35 cellular contexts compared by ENCODE assay signal in genomic region chr15:23835944-23836343, GRCh38.
"Had no signal": no experiment of that assay in that cellular context is flagged by ENCODE, and none has a peak within 500 bp of the region (broad histone marks: within the 10 kb centered on the region; RNA-seq: fewer than 3 reads in every experiment).

No MANE protein-coding gene starts in this region.

- H3K27ac ChIP-seq: body of pancreas, cardiac muscle cell, colonic mucosa, dorsolateral prefrontal cortex, esophagus muscularis mucosa, foreskin keratinocyte, gastrocnemius medialis, heart left ventricle, WERI-Rb-1 had no signal

- H3K4me1 ChIP-seq: body of pancreas, colonic mucosa, esophagus muscularis mucosa, foreskin keratinocyte, gastrocnemius medialis, heart left ventricle had no signal

- H3K27me3 ChIP-seq: body of pancreas, cardiac muscle cell, colonic mucosa, esophagus muscularis mucosa, foreskin keratinocyte, gastrocnemius medialis, heart left ventricle had no signal

- H3K27me3 Mint-ChIP-seq: activated B cell treated with CpG ODN at 0.5 μM for 24 hours; activated CD8-positive, alpha-beta T cell treated with anti-CD3 and anti-CD28 coated beads for 36 hours; activated naive CD8-positive, alpha-beta T cell; activated T-helper 17 cell treated with anti-CD3 and anti-CD28 coated beads, Interleukin-2, amount 50 U/mL, for 72 hours; dendritic cell treated with granulocyte-macrophage colony-stimulating factor and Interleukin-4, amounts not matched to agents 40 ng/mL and 50 ng/mL, for 4 days; effector memory CD8-positive, alpha-beta T cell; T-helper 17 cell had no signal

- H3K4me1 Mint-ChIP-seq: activated B cell treated with CpG ODN at 0.5 μM for 24 hours; activated T-helper 17 cell treated with anti-CD3 and anti-CD28 coated beads, Interleukin-2, amount 50 U/mL, for 72 hours; T-helper 17 cell had no signal

- H3K36me3 ChIP-seq: cardiac muscle cell, colonic mucosa, esophagus muscularis mucosa, gastrocnemius medialis, heart left ventricle, WERI-Rb-1 had no signal

- H3K9me3 ChIP-seq: body of pancreas, colonic mucosa, gastrocnemius medialis had no signal

- H3K36me3 Mint-ChIP-seq: activated naive CD8-positive, alpha-beta T cell had no signal

- H3K27ac Mint-ChIP-seq: activated B cell treated with CpG ODN at 0.5 μM for 24 hours; activated CD8-positive, alpha-beta T cell treated with anti-CD3 and anti-CD28 coated beads for 36 hours; activated naive CD8-positive, alpha-beta T cell; activated T-helper 17 cell treated with anti-CD3 and anti-CD28 coated beads, Interleukin-2, amount 50 U/mL, for 72 hours; dendritic cell treated with granulocyte-macrophage colony-stimulating factor and Interleukin-4, amounts not matched to agents 40 ng/mL and 50 ng/mL, for 4 days; effector memory CD8-positive, alpha-beta T cell; T-helper 17 cell; T-helper 2 cell treated with Interferon-gamma antibody and Interleukin-4, amounts not matched to agents 5 μg/mL and 100 μg/mL, for 36 hours had no signal

- H3K4me3 ChIP-seq: body of pancreas, cardiac muscle cell, colonic mucosa, dorsolateral prefrontal cortex, esophagus muscularis mucosa, gastrocnemius medialis, heart left ventricle had no signal

- ATAC-seq: activated CD4-positive, CD25-positive, alpha-beta regulatory T cell treated with anti-CD3 and anti-CD28 coated beads, Interleukin-2, amount 50 U/mL, for 24 hours; activated CD8-positive, alpha-beta T cell treated with anti-CD3 and anti-CD28 coated beads for 36 hours; activated T-cell treated with anti-CD3 and anti-CD28 coated beads, Interleukin-2, amount 50 U/mL, for 4 hours; activated T-helper 17 cell treated with anti-CD3 and anti-CD28 coated beads, Interleukin-2, amount 50 U/mL, for 72 hours; body of pancreas; effector memory CD8-positive, alpha-beta T cell; foreskin keratinocyte; gastrocnemius medialis; heart left ventricle; T-helper 17 cell had no signal

- DNase-seq: activated B cell treated with CpG ODN at 0.5 μM for 24 hours; activated CD4-positive, alpha-beta T cell treated with anti-CD3 and anti-CD28 coated beads for 48 hours; activated CD4-positive, alpha-beta T cell treated with anti-CD3 and anti-CD28 coated beads, Interleukin-2, amount 50 U/mL, for 1 hour; activated CD4-positive, alpha-beta T cell treated with anti-CD3 and anti-CD28 coated beads, Interleukin-2, amount 50 U/mL, for 48 hours; activated CD8-positive, alpha-beta memory T cell treated with anti-CD3 and anti-CD28 coated beads for 24 hours; activated CD8-positive, alpha-beta T cell treated with anti-CD3 and anti-CD28 coated beads for 36 hours; activated effector memory CD4-positive, alpha-beta T cell treated with Interleukin-2 at 50 U/mL for 16 hours; activated gamma-delta T cell treated with Interleukin-2 at 50 U/mL for 16 hours; activated naive CD4-positive, alpha-beta T cell treated with anti-CD3 and anti-CD28 coated beads, Interleukin-2, amount 50 U/mL, for 16 hours; activated naive CD4-positive, alpha-beta T cell treated with Interleukin-2 at 50 U/mL for 16 hours; activated T-cell treated with anti-CD3 and anti-CD28 coated beads, Interleukin-2, amount 50 U/mL, for 4 hours; amniotic stem cell; anterior cingulate cortex; body of pancreas; central memory CD4-positive, alpha-beta T cell; cerebellar nuclear complex; colonic mucosa; dorsolateral prefrontal cortex; effector memory CD8-positive, alpha-beta T cell; erythroblast; foreskin keratinocyte; gastrocnemius medialis; glutamatergic neuron; heart left ventricle; T-helper 1 cell; T-helper 17 cell; T1000; WERI-Rb-1 had no signal

- H3K4me3 Mint-ChIP-seq: activated B cell treated with CpG ODN at 0.5 μM for 24 hours; activated CD8-positive, alpha-beta T cell treated with anti-CD3 and anti-CD28 coated beads for 36 hours; activated naive CD8-positive, alpha-beta T cell; activated T-cell treated with anti-CD3 and anti-CD28 coated beads, Interleukin-2, amount 50 U/mL, for 4 hours; activated T-helper 17 cell treated with anti-CD3 and anti-CD28 coated beads, Interleukin-2, amount 50 U/mL, for 72 hours; dendritic cell treated with granulocyte-macrophage colony-stimulating factor and Interleukin-4, amounts not matched to agents 40 ng/mL and 50 ng/mL, for 4 days; effector memory CD8-positive, alpha-beta T cell; T-helper 17 cell; T-helper 2 cell treated with Interferon-gamma antibody and Interleukin-4, amounts not matched to agents 5 μg/mL and 100 μg/mL, for 36 hours had no signal
